ENCODE assay signal across 19 cellular contexts in the genomic region with DNA sequence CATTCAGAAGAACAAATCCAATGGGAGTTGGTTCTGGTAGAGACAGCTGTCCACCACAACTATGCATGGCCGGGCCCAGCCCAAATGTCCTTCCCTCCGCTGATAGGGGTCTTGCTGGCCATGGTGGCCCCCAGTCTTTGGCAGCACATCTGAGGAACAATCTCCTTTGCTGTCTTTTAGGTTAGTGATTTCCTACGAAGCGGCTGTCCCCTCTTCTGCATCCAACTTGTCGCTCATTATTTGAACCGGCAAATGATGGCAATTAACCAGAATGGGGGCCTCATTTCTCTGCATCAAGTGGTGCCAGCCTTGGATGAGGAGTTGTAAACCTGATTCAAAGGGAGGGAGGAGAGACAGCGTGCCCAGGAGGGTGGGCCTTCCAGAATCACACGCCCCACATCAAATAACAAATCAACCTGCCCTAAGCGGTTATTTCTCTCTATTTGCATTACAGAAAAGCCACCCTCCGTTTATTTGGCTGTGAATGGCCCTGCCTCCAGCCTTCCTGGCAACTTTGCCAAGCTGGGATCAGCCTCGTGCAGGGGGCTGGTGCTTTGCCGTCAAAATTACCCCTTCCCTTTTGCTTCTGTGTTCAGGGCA.
A peak's percentile ranks its signal among the peaks of the same experiment; 100 is the strongest.
DNase-seq lines count a peak whose midpoint lies in the region; ATAC-seq, FAIRE-seq and TF ChIP-seq lines count a peak whose summit lies in the region.
"Had no signal": no experiment of that assay in that cellular context is flagged by ENCODE, and none has a peak within 500 bp of the region (broad histone marks: within the 10 kb centered on the region; RNA-seq: fewer than 3 reads in every experiment).

No MANE protein-coding gene starts in this region.

- H3K9me3 ChIP-seq in HEK293 (ENCODE audit: control insufficient read depth, insufficient read depth, low read depth, low read length) (no peaks in the 10 kb centered on the region), astrocyte (ENCODE audit: insufficient read depth, low read depth, low read length) (no peaks in the 10 kb centered on the region), mucosa of descending colon (no peaks in the 10 kb centered on the region), parathyroid adenoma (ENCODE audit: control insufficient read depth, low read length) (no peaks in the 10 kb centered on the region)
- H3K9me3 ChIP-seq: ovary, tibial artery had no signal

- H3K4me1 Mint-ChIP-seq in astrocyte (ENCODE audit: low read depth, unreplicated experiment) = peaks cover 2% of the 10 kb centered on the region
- H3K4me1 Mint-ChIP-seq: B cell had no signal

- no peak overlapping the region for H3K27ac Mint-ChIP-seq in astrocyte (ENCODE audit: unreplicated experiment)
- H3K27ac Mint-ChIP-seq: activated naive CD4-positive, alpha-beta T cell treated with anti-CD3 and anti-CD28 coated beads, Interleukin-2, amount 50 U/mL, for 72 hours; B cell; CD8-positive, alpha-beta T cell; T-helper 2 cell treated with Interferon-gamma antibody and Interleukin-4, amounts not matched to agents 5 μg/mL and 100 μg/mL, for 36 hours had no signal

- H3K4me3 ChIP-seq in HEK293 (ENCODE audit: low read depth, low read length) (no peak overlapping the region), astrocyte (ENCODE audit: insufficient read depth, low read depth, low read length) (no peak overlapping the region), mucosa of descending colon (no peak overlapping the region), parathyroid adenoma (ENCODE audit: low read depth, low read length) (no peak overlapping the region)
- H3K4me3 ChIP-seq: ovary, tibial artery had no signal

- H3K79me2 ChIP-seq in astrocyte (ENCODE audit: insufficient read depth, low read length) (no peaks in the 10 kb centered on the region), parathyroid adenoma (no peaks in the 10 kb centered on the region)

- POLR2A ChIA-PET in HEK293 (lab: Yijun Ruan, JAX) = no interaction called here

- H3K27ac ChIP-seq in HEK293 (ENCODE audit: extremely low read depth, low read depth, low read length) (no peak overlapping the region), astrocyte (ENCODE audit: low read depth, low read length) (no peak overlapping the region), parathyroid adenoma (no peak overlapping the region)
- H3K27ac ChIP-seq: epithelial cell of prostate, HL-60, ovary, tibial artery had no signal

- DNase-seq in astrocyte (ENCODE audit: low read depth) = no peak
- DNase-seq in mucosa of descending colon = peak in 1 of 3 donors; percentile 59
- no peak for DNase-seq in DMS 273 (lab: John Stamatoyannopoulos, UW; ENCODE audit: unreplicated experiment)
- no peak for DNase-seq in midbrain (lab: John Stamatoyannopoulos, UW)
- DNase-seq: NCI-H1417 treated with DMSO at 0.1 percent for 48 hours had no signal

- H2AFZ ChIP-seq in astrocyte (ENCODE audit: low read depth, low read length) (peak overlapping the region; percentile 69), parathyroid adenoma (peak overlapping the region; percentile 69)

- peak overlapping the region; percentile 61 for H3K4me2 ChIP-seq in astrocyte (ENCODE audit: low read length)
- H3K4me2 ChIP-seq in parathyroid adenoma (ENCODE audit: low read length) = no peak overlapping the region

- peak; percentile 46 for ATAC-seq in mucosa of descending colon
- no peak for ATAC-seq in HG02970 (IDR thresholded peaks at IDR 0.05; ENCODE audit: low FRiP score, unreplicated experiment)
- no peak for ATAC-seq in HG03159 (IDR thresholded peaks at IDR 0.05; ENCODE audit: unreplicated experiment)

- intact Hi-C loops in mucosa of descending colon (cut with DNase I, micrococcal nuclease) = loop anchor here in 1 of 2 donors (2.0 kb wide), 1 partner anchor 263 kb away; no protein-coding TSS in a partner anchor

- TF ChIP-seq CTCF in HEK293 (tag by site-specific recombination; IDR thresholded peaks at IDR 0.05) = no peak
- TF ChIP-seq CTCF in astrocyte (IDR thresholded peaks at IDR 0.05; ENCODE audit: insufficient read depth, low read depth, low read length) = no peak
- no peak for TF ChIP-seq CTCF in mucosa of descending colon (IDR thresholded peaks at IDR 0.05)
- TF ChIP-seq CTCF in parathyroid adenoma (IDR thresholded peaks at IDR 0.05) = no peak

- peaks cover 4% of the 10 kb centered on the region for H3K9me3 Mint-ChIP-seq in astrocyte (ENCODE audit: unreplicated experiment)
- H3K9me3 Mint-ChIP-seq: activated naive CD4-positive, alpha-beta T cell treated with anti-CD3 and anti-CD28 coated beads, Interleukin-2, amount 50 U/mL, for 72 hours; CD8-positive, alpha-beta T cell; T-helper 2 cell treated with Interferon-gamma antibody and Interleukin-4, amounts not matched to agents 5 μg/mL and 100 μg/mL, for 36 hours had no signal

- no peaks in the 10 kb centered on the region for H3K36me3 Mint-ChIP-seq in astrocyte (ENCODE audit: low read depth, unreplicated experiment)
- H3K36me3 Mint-ChIP-seq: activated naive CD4-positive, alpha-beta T cell treated with anti-CD3 and anti-CD28 coated beads, Interleukin-2, amount 50 U/mL, for 72 hours; CD8-positive, alpha-beta T cell; naive thymus-derived CD4-positive, alpha-beta T cell had no signal

- H3K4me3 Mint-ChIP-seq in astrocyte (ENCODE audit: unreplicated experiment) = no peak overlapping the region
- H3K4me3 Mint-ChIP-seq: B cell; CD8-positive, alpha-beta T cell; naive thymus-derived CD4-positive, alpha-beta T cell; T-helper 2 cell treated with Interferon-gamma antibody and Interleukin-4, amounts not matched to agents 5 μg/mL and 100 μg/mL, for 36 hours had no signal

- H3K27me3 Mint-ChIP-seq in astrocyte (ENCODE audit: low read depth, unreplicated experiment) = peaks cover 20% of the 10 kb centered on the region

- H3K4me1 ChIP-seq in HEK293 (ENCODE audit: control insufficient read depth, insufficient read depth, low read length) (no peaks in the 10 kb centered on the region), astrocyte (ENCODE audit: insufficient read depth, low read length) (no peaks in the 10 kb centered on the region), mucosa of descending colon (ENCODE audit: low read depth) (peaks cover 19% of the 10 kb centered on the region), parathyroid adenoma (peaks cover 7% of the 10 kb centered on the region)

- H3K36me3 ChIP-seq in HEK293 (ENCODE audit: control insufficient read depth in 2 of 2, insufficient read depth in 1 of 2, low read length in 2 of 2) (no peaks in the 10 kb centered on the region), astrocyte (ENCODE audit: insufficient read depth, low read length) (no peaks in the 10 kb centered on the region), mucosa of descending colon (ENCODE audit: low read depth) (no peaks in the 10 kb centered on the region), parathyroid adenoma (ENCODE audit: control insufficient read depth, insufficient read depth, low read length) (no peaks in the 10 kb centered on the region)
- H3K36me3 ChIP-seq: ovary, tibial artery had no signal

- H3K9ac ChIP-seq in astrocyte (ENCODE audit: low read length) = no peak overlapping the region
- no peak overlapping the region for H3K9ac ChIP-seq in parathyroid adenoma

- H3K27me3 ChIP-seq in astrocyte (ENCODE audit: insufficient read depth, low read length) (no peaks in the 10 kb centered on the region), parathyroid adenoma (ENCODE audit: control insufficient read depth, insufficient read depth, low read length) (no peaks in the 10 kb centered on the region)
- H3K27me3 ChIP-seq: ovary, tibial artery had no signal

- no peak for FAIRE-seq in astrocyte (lab: Jason Lieb, UNC)
- FAIRE-seq: colon had no signal

- H4K20me1 ChIP-seq in astrocyte (ENCODE audit: insufficient read depth, low read length) = no peaks in the 10 kb centered on the region

- CTCF ChIA-PET in HEK293 (lab: Yijun Ruan, JAX) = interaction anchor here (0.6 to 3.5 kb wide), 24 partner anchors 9 to 1398 kb away, joined by 3 to 46 read pairs (median 6); no protein-coding TSS in a partner anchor

TF ChIP-seq in HEK293, 187 proteins besides CTCF, POLR2A, EP300 and RAD21:
- TF ChIP-seq SCRT1 (tag by site-specific recombination; IDR thresholded peaks at IDR 0.05; ENCODE audit: borderline replicate concordance) (peak; percentile 64; the same call in 1 of the 2 replicates), SCRT2 (tag by site-specific recombination; IDR thresholded peaks at IDR 0.05) (peak; percentile 48; the same call in 1 of the 2 replicates), HOXC10 (CRISPR knock-in tag; IDR thresholded peaks at IDR 0.05) (no peak)
